In the genomic region with DNA sequence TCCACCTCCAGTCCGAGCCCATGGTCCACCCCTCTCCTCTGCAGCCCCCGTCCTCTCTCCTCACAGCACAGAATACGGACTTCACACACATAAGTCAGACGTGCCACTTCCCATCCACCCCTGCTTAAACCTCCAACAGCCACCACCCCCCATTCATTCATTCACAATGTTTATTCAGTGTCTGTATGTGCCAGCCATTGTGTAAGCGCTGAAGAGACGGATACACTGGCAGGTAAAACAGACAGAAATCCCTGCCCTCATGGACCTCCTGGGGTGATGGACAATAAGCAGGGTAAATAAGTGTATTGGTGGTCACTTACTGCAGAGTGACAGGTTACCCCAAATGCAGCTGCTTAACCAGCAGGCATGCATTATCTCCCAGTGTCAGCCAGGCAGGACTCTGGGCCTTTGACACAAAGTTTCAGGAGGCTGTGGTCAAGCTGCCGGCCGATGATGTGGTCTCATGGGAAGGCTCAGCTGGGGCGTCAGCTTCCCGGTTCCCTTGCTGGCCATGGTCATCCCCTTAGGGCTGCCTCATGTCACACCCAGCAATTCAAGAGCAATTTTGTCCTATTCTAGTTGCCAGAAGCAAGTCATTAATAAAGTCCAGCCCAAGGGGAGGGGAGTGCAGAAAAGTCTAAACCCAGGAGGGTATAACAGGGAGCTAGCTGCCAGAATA, we compare ENCODE assay signal across 1 cellular context.
TF ChIP-seq lines count a peak whose summit lies in the region.

No MANE protein-coding gene starts in this region.

TF ChIP-seq in HCT116, 20 proteins besides CTCF, POLR2A, EP300 and RAD21:
- TF ChIP-seq, protein P1, sequence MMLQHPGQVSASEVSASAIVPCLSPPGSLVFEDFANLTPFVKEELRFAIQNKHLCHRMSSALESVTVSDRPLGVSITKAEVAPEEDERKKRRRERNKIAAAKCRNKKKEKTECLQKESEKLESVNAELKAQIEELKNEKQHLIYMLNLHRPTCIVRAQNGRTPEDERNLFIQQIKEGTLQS (IDR thresholded peaks at IDR 0.05), result no peak
- TF ChIP-seq, protein P2, sequence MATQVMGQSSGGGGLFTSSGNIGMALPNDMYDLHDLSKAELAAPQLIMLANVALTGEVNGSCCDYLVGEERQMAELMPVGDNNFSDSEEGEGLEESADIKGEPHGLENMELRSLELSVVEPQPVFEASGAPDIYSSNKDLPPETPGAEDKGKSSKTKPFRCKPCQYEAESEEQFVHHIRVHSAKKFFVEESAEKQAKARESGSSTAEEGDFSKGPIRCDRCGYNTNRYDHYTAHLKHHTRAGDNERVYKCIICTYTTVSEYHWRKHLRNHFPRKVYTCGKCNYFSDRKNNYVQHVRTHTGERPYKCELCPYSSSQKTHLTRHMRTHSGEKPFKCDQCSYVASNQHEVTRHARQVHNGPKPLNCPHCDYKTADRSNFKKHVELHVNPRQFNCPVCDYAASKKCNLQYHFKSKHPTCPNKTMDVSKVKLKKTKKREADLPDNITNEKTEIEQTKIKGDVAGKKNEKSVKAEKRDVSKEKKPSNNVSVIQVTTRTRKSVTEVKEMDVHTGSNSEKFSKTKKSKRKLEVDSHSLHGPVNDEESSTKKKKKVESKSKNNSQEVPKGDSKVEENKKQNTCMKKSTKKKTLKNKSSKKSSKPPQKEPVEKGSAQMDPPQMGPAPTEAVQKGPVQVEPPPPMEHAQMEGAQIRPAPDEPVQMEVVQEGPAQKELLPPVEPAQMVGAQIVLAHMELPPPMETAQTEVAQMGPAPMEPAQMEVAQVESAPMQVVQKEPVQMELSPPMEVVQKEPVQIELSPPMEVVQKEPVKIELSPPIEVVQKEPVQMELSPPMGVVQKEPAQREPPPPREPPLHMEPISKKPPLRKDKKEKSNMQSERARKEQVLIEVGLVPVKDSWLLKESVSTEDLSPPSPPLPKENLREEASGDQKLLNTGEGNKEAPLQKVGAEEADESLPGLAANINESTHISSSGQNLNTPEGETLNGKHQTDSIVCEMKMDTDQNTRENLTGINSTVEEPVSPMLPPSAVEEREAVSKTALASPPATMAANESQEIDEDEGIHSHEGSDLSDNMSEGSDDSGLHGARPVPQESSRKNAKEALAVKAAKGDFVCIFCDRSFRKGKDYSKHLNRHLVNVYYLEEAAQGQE (IDR thresholded peaks at IDR 0.05; ENCODE audit: low read depth), result no peak
- TF ChIP-seq EZH2 (IDR thresholded peaks at IDR 0.05) (no peak), ZNF274 (IDR thresholded peaks at IDR 0.05; ENCODE audit: low read depth, low read length) (no peak)
TF ChIP-seq in HCT116: peak in this region for 0.
